In genomic region chrX:103918584-103919335, GRCh38 we compare ENCODE assay signal across 8 cellular contexts. TPM values are rescaled to one million over a fixed set of nuclear protein-coding genes. Genes with fewer than 3 reads are reported as not detected.
DNase-seq lines count a peak whose midpoint lies in the region; ATAC-seq and TF ChIP-seq lines count a peak whose summit lies in the region.

No MANE protein-coding gene starts in this region.

- DNase-seq in GM06990 (ENCODE audit: extremely low read depth, insufficient read length) (peak; percentile 86), GOT3 (lab: John Stamatoyannopoulos, UW) (peak; percentile 3), Kasumi-1 (lab: John Stamatoyannopoulos, UW) (peak; percentile 28 to 39), SK-N-MC (ENCODE audit: low read depth, low spot score) (no peak), left cardiac atrium (peak; percentile 75), posterior cingulate gyrus (peak; percentile 34 to 95 (median 58)), uterus (peak; percentile 54 to 59)
- peak; percentile 14 for DNase-seq in activated naive CD8-positive, alpha-beta T cell treated with anti-CD3 and anti-CD28 coated beads, Interleukin-2, amount 50 U/mL, for 16 hours (ENCODE audit: low read depth, low spot score)

- H3K9me3 ChIP-seq in SK-N-MC (ENCODE audit: low read depth, low read length) (no peaks in the 10 kb centered on the region), uterus (no peaks in the 10 kb centered on the region)

- H3K9ac ChIP-seq in SK-N-MC (ENCODE audit: insufficient read length), result no peak overlapping the region

- ATAC-seq in left cardiac atrium, result peak; percentile 86 to 94

- no peak for TF ChIP-seq CTCF in GM06990 (IDR thresholded peaks at IDR 0.05; ENCODE audit: insufficient read depth, low read length, poor library complexity, severe bottlenecking)
- no peak for TF ChIP-seq CTCF in uterus (IDR thresholded peaks at IDR 0.05)

- H3K4me1 ChIP-seq in uterus, result no peaks in the 10 kb centered on the region

- TF ChIP-seq POLR2A in uterus (IDR thresholded peaks at IDR 0.05), result peak; percentile 5 to 21

- no peaks in the 10 kb centered on the region for H3K27me3 ChIP-seq in GM06990 (replicated peaks; ENCODE audit: control insufficient read depth, insufficient read depth, low read length)
- no peaks in the 10 kb centered on the region for H3K27me3 ChIP-seq in uterus

- peak overlapping the region; percentile 68 for H3K4me3 ChIP-seq in GM06990 (replicated peaks; ENCODE audit: low read depth, low read length)
- peak overlapping the region; percentile 75 for H3K4me3 ChIP-seq in SK-N-MC
- H3K4me3 ChIP-seq in uterus, result peak overlapping the region; percentile 37 to 46

- H3K27ac ChIP-seq in SK-N-MC, result no peak overlapping the region
- H3K27ac ChIP-seq in uterus, result peak overlapping the region; percentile 85 to 86

- no peaks in the 10 kb centered on the region for H3K36me3 ChIP-seq in GM06990 (ENCODE audit: control insufficient read depth, insufficient read depth, low read length)
- H3K36me3 ChIP-seq in SK-N-MC (ENCODE audit: insufficient read depth, low read length), result no peaks in the 10 kb centered on the region
- H3K36me3 ChIP-seq in uterus, result no peaks in the 10 kb centered on the region

- intact Hi-C loops in left cardiac atrium (cut with DNase I), result no loop called here
- intact Hi-C loops in posterior cingulate gyrus (cut with DNase I), result no loop called here
- intact Hi-C loops in uterus (cut with DNase I; ENCODE audit: low total_unique reads), result no loop called here

RNA-seq across cellular contexts. Expression of gene TMSB15B, which starts 43.7 kb away (rescaled TPM):
- total RNA-seq in left cardiac atrium (1 to 10 TPM; 1.0 to 1.9 TPM), uterus (10 to 100 TPM in 2 of 4 donors, 1 to 10 TPM in 2; 1.3 to 15.3 (median 9.4) TPM)
